In genomic region chr1:242017580-242018233, GRCh38 we compare ENCODE assay signal across 9 cellular contexts. TPM values are rescaled to one million over a fixed set of nuclear protein-coding genes. Genes with fewer than 3 reads are reported as not detected.
DNase-seq lines count a peak whose midpoint lies in the region; ATAC-seq lines count a peak whose summit lies in the region.
"Had no signal": no experiment of that assay in that cellular context is flagged by ENCODE, and none has a peak within 500 bp of the region (broad histone marks: within the 10 kb centered on the region; RNA-seq: fewer than 3 reads in every experiment).

No MANE protein-coding gene starts in this region.

- H3K36me3 Mint-ChIP-seq in activated naive CD8-positive, alpha-beta T cell treated with anti-CD3 and anti-CD28 coated beads for 36 hours, result no peaks in the 10 kb centered on the region
- H3K36me3 Mint-ChIP-seq: activated naive CD4-positive, alpha-beta T cell treated with anti-CD3 and anti-CD28 coated beads, Interleukin-2, amount 50 U/mL, for 72 hours had no signal

- H3K4me3 ChIP-seq in right cardiac atrium (ENCODE audit: low read length), result no peak overlapping the region

- no peak overlapping the region for H3K27ac Mint-ChIP-seq in activated naive CD8-positive, alpha-beta T cell treated with anti-CD3 and anti-CD28 coated beads for 36 hours
- H3K27ac Mint-ChIP-seq: activated naive CD4-positive, alpha-beta T cell treated with anti-CD3 and anti-CD28 coated beads, Interleukin-2, amount 50 U/mL, for 72 hours had no signal

- DNase-seq in DMS53 (lab: John Stamatoyannopoulos, UW) (peak; percentile 82), NOMO-1 treated with DMSO at 0.1 percent for 48 hours (lab: John Stamatoyannopoulos, UW; ENCODE audit: unreplicated experiment) (peak; percentile 55), right cardiac atrium (peak in 2 of 3 donors; percentile 22 to 61), OCI-M2 (lab: John Stamatoyannopoulos, UW; ENCODE audit: unreplicated experiment) (no peak)
- DNase-seq in activated naive CD8-positive, alpha-beta T cell treated with anti-CD3 and anti-CD28 coated beads for 36 hours, result peak; percentile 17
- DNase-seq in stimulated activated CD4-positive, alpha-beta T cell treated with anti-CD3 and anti-CD28 coated beads, Interleukin-12 subunit alpha, Interleukin-12 subunit beta, amount 100 ng/mL, for 48 hours (ENCODE audit: low read depth in 2 of 3, low spot score in 1 of 3), result peak in 2 of 3 donors; percentile 12 to 27

- H3K4me3 Mint-ChIP-seq in activated naive CD8-positive, alpha-beta T cell treated with anti-CD3 and anti-CD28 coated beads for 36 hours, result no peak overlapping the region

- no peaks in the 10 kb centered on the region for H3K27me3 ChIP-seq in right cardiac atrium (ENCODE audit: control insufficient read depth, insufficient read depth)

- H3K27ac ChIP-seq in right cardiac atrium (ENCODE audit: low read length), result no peak overlapping the region

- no peaks in the 10 kb centered on the region for H3K9me3 Mint-ChIP-seq in activated naive CD8-positive, alpha-beta T cell treated with anti-CD3 and anti-CD28 coated beads for 36 hours
- H3K9me3 Mint-ChIP-seq: activated naive CD4-positive, alpha-beta T cell treated with anti-CD3 and anti-CD28 coated beads, Interleukin-2, amount 50 U/mL, for 72 hours had no signal

- WGBS in right cardiac atrium, result 41% methylated on average over 10 of the region's 10 CpGs

- no peaks in the 10 kb centered on the region for H3K9me3 ChIP-seq in right cardiac atrium (ENCODE audit: control insufficient read depth, low read length)

- ATAC-seq in GM19395 (IDR thresholded peaks at IDR 0.05; ENCODE audit: unreplicated experiment), result peak; percentile 86
- peak; percentile 70 for ATAC-seq in HG03469 (IDR thresholded peaks at IDR 0.05; ENCODE audit: unreplicated experiment)
- ATAC-seq in right cardiac atrium, result peak in 1 of 2 donors; percentile 64

- H3K4me1 Mint-ChIP-seq in activated naive CD8-positive, alpha-beta T cell treated with anti-CD3 and anti-CD28 coated beads for 36 hours, result no peaks in the 10 kb centered on the region

- intact Hi-C loops in right cardiac atrium (cut with DNase I), result loop anchor here in 1 of 4 donors (10.0 kb wide), 1 partner anchor 123 kb away; no protein-coding TSS in a partner anchor

- H3K27me3 Mint-ChIP-seq in activated naive CD8-positive, alpha-beta T cell treated with anti-CD3 and anti-CD28 coated beads for 36 hours, result peaks cover 5% of the 10 kb centered on the region

- H3K4me1 ChIP-seq in right cardiac atrium (ENCODE audit: control insufficient read depth, insufficient read depth, low read length), result no peaks in the 10 kb centered on the region

RNA-seq across cellular contexts. Expression of gene MAP1LC3C, which starts 18.8 kb away (rescaled TPM):
- not detected for total RNA-seq in activated naive CD8-positive, alpha-beta T cell treated with anti-CD3 and anti-CD28 coated beads for 36 hours
- under 1 TPM in 2 of 4 donors, not detected in 2; 0.37 to 0.40 TPM for total RNA-seq in right cardiac atrium
- polyA plus RNA-seq in right cardiac atrium, result 0.25 TPM
- total RNA-seq: activated naive CD4-positive, alpha-beta T cell treated with anti-CD3 and anti-CD28 coated beads, Interleukin-2, amount 50 U/mL, for 72 hours had no signal
